Comparison of ENCODE assay signal across 11 cellular contexts in genomic region chr19:23799321-23799720, GRCh38. TPM values are rescaled to one million over a fixed set of nuclear protein-coding genes. Genes with fewer than 3 reads are reported as not detected.
A peak's percentile ranks its signal among the peaks of the same experiment; 100 is the strongest.
DNase-seq lines count a peak whose midpoint lies in the region; ATAC-seq and TF ChIP-seq lines count a peak whose summit lies in the region.
"Had no signal": no experiment of that assay in that cellular context is flagged by ENCODE, and none has a peak within 500 bp of the region (broad histone marks: within the 10 kb centered on the region; RNA-seq: fewer than 3 reads in every experiment).

No MANE protein-coding gene starts in this region.

- peak overlapping the region; percentile 71 for H3K4me2 ChIP-seq in Loucy (ENCODE audit: low read depth, low read length, poor library complexity, severe bottlenecking)
- H3K4me2 ChIP-seq: KMS-11 had no signal

- H3K27me3 ChIP-seq in Loucy (ENCODE audit: insufficient read depth, low read length, poor library complexity, severe bottlenecking) (no peaks in the 10 kb centered on the region), upper lobe of right lung (no peaks in the 10 kb centered on the region)

- peak; percentile 82 for ATAC-seq in activated CD8-positive, alpha-beta memory T cell treated with anti-CD3 and anti-CD28 coated beads, Interleukin-2, amount 10 ng/mL, durations not matched to agents 7 days and 5 days
- ATAC-seq in naive thymus-derived CD8-positive, alpha-beta T cell = peak; percentile 92 to 96
- no peak for ATAC-seq in upper lobe of right lung
- ATAC-seq: sciatic nerve had no signal

- peak; percentile 53 for DNase-seq in activated CD8-positive, alpha-beta memory T cell treated with anti-CD3 and anti-CD28 coated beads, Interleukin-2, amount 10 ng/mL, durations not matched to agents 7 days and 5 days
- DNase-seq in activated CD8-positive, alpha-beta memory T cell treated with anti-CD3 and anti-CD28 coated beads, Interleukin-2, amount 50 U/mL, for 48 hours = no peak
- DNase-seq in activated CD8-positive, alpha-beta memory T cell treated with anti-CD3 and anti-CD28 coated beads, Interleukin-2, amount 50 U/mL, for 4 hours = peak; percentile 20
- peak; percentile 15 to 82 (median 51) for DNase-seq in naive thymus-derived CD8-positive, alpha-beta T cell
- DNase-seq in T1000 (lab: John Stamatoyannopoulos, UW) (no peak), NCI-H1105 (lab: John Stamatoyannopoulos, UW) (no peak), upper lobe of right lung (no peak)

- peaks cover 13% of the 10 kb centered on the region for H3K4me1 Mint-ChIP-seq in activated CD8-positive, alpha-beta memory T cell treated with anti-CD3 and anti-CD28 coated beads, Interleukin-2, amount 10 ng/mL, durations not matched to agents 7 days and 5 days
- peaks cover 17 to 50% (median 40%) of the 10 kb centered on the region in 4 donors for H3K4me1 Mint-ChIP-seq in naive thymus-derived CD8-positive, alpha-beta T cell

- peak overlapping the region; percentile 30 for H3K4me3 Mint-ChIP-seq in activated CD8-positive, alpha-beta memory T cell treated with anti-CD3 and anti-CD28 coated beads, Interleukin-2, amount 10 ng/mL, durations not matched to agents 7 days and 5 days
- peak overlapping the region; percentile 79 to 91 (median 88) for H3K4me3 Mint-ChIP-seq in naive thymus-derived CD8-positive, alpha-beta T cell

- POLR2A ChIA-PET in naive thymus-derived CD8-positive, alpha-beta T cell (lab: Charles Lee) = interaction anchor here (0.7 to 1.5 kb wide), 5 partner anchors 18 to 1969 kb away, joined by 4 to 7 read pairs (median 5); partner anchors contain the start of genes ZNF675 and ZNF681

- H3K36me3 ChIP-seq in Loucy (ENCODE audit: insufficient read depth, low read length) (no peaks in the 10 kb centered on the region), upper lobe of right lung (no peaks in the 10 kb centered on the region)

- H3K27ac Mint-ChIP-seq in activated CD8-positive, alpha-beta memory T cell treated with anti-CD3 and anti-CD28 coated beads, Interleukin-2, amount 10 ng/mL, durations not matched to agents 7 days and 5 days = peak overlapping the region; percentile 60
- H3K27ac Mint-ChIP-seq in naive thymus-derived CD8-positive, alpha-beta T cell = peak overlapping the region; percentile 91 to 97 (median 94)

- H3K9me3 ChIP-seq in Loucy (ENCODE audit: insufficient read depth, low read depth, low read length) = 0 out of 2 replicates have a peak, but pooled peaks cover 3% of the 10 kb centered on the region
- peaks cover 7% of the 10 kb centered on the region for H3K9me3 ChIP-seq in upper lobe of right lung

- no peak overlapping the region for H2AFZ ChIP-seq in Loucy (ENCODE audit: low read length)

- H3K4me3 ChIP-seq in Loucy (ENCODE audit: low read length, poor library complexity, severe bottlenecking) = peak overlapping the region; percentile 69
- H3K4me3 ChIP-seq in upper lobe of right lung = no peak overlapping the region

- H3K36me3 Mint-ChIP-seq in activated CD8-positive, alpha-beta memory T cell treated with anti-CD3 and anti-CD28 coated beads, Interleukin-2, amount 10 ng/mL, durations not matched to agents 7 days and 5 days = peaks cover 28% of the 10 kb centered on the region
- peaks cover 0 to 18% (median 16%) of the 10 kb centered on the region in 3 donors for H3K36me3 Mint-ChIP-seq in naive thymus-derived CD8-positive, alpha-beta T cell

- H3K27ac ChIP-seq in upper lobe of right lung = no peak overlapping the region
- H3K27ac ChIP-seq: KMS-11, VCaP had no signal

- peaks cover 3% of the 10 kb centered on the region; the same call in 1 of the 2 replicates for H3F3A ChIP-seq in Loucy (ENCODE audit: low read depth)

- no peaks in the 10 kb centered on the region for H4K20me1 ChIP-seq in Loucy (ENCODE audit: insufficient read depth, low read length, poor library complexity, severe bottlenecking)

- H3K9me2 ChIP-seq in Loucy (replicated peaks; ENCODE audit: low read depth, low read length) = no peaks in the 10 kb centered on the region

- H3K4me1 ChIP-seq in Loucy (ENCODE audit: insufficient read depth, low read length, poor library complexity, severe bottlenecking) = peaks cover 42% of the 10 kb centered on the region
- no peaks in the 10 kb centered on the region for H3K4me1 ChIP-seq in upper lobe of right lung

- no peaks in the 10 kb centered on the region for H3K27me3 Mint-ChIP-seq in activated CD8-positive, alpha-beta memory T cell treated with anti-CD3 and anti-CD28 coated beads, Interleukin-2, amount 10 ng/mL, durations not matched to agents 7 days and 5 days
- H3K27me3 Mint-ChIP-seq in naive thymus-derived CD8-positive, alpha-beta T cell = no peaks in the 10 kb centered on the region

- CTCF ChIA-PET in activated CD8-positive, alpha-beta memory T cell treated with anti-CD3 and anti-CD28 coated beads, Interleukin-2, amount 10 ng/mL, durations not matched to agents 7 days and 5 days (lab: Charles Lee) = no interaction called here

- peaks cover 13% of the 10 kb centered on the region for H3K9me3 Mint-ChIP-seq in activated CD8-positive, alpha-beta memory T cell treated with anti-CD3 and anti-CD28 coated beads, Interleukin-2, amount 10 ng/mL, durations not matched to agents 7 days and 5 days (ENCODE audit: low read depth)
- peaks cover 0 to 34% (median 12%) of the 10 kb centered on the region in 9 donors for H3K9me3 Mint-ChIP-seq in naive thymus-derived CD8-positive, alpha-beta T cell

- peak overlapping the region; percentile 66 for H3K9ac ChIP-seq in Loucy (ENCODE audit: low read depth, low read length, poor library complexity, severe bottlenecking)
- H3K9ac ChIP-seq: KMS-11 had no signal

- intact Hi-C loops in upper lobe of right lung (cut with DNase I) = no loop called here

- TF ChIP-seq CTCF in Loucy (conservative IDR thresholded peaks at IDR 0.05; ENCODE audit: low read length) = no peak
- TF ChIP-seq CTCF in upper lobe of right lung (IDR thresholded peaks at IDR 0.05) = no peak

- peaks cover 30% of the 10 kb centered on the region for H3K79me2 ChIP-seq in Loucy (ENCODE audit: insufficient read depth, low read length)

RNA-seq across cellular contexts. Expression of gene ZNF681, which starts 40.6 kb away (rescaled TPM):
- total RNA-seq in activated CD8-positive, alpha-beta memory T cell treated with anti-CD3 and anti-CD28 coated beads, Interleukin-2, amount 10 ng/mL, durations not matched to agents 7 days and 5 days = 1 to 10 TPM; 3.8 to 4.9 TPM
- 10 to 100 TPM in 1 of 2 experiments, 1 to 10 TPM in 1; 9.7 to 10.8 TPM for total RNA-seq in naive thymus-derived CD8-positive, alpha-beta T cell
- 1 to 10 TPM; 3.5 to 4.7 (median 4.7) TPM for polyA plus RNA-seq in naive thymus-derived CD8-positive, alpha-beta T cell
- total RNA-seq in upper lobe of right lung = 1.9 TPM

Comparison
In these comparisons a context has a peak if more than half of its experiments do, and no peak if none do; other contexts are left out.
1. DNase-seq: peak in activated CD8-positive, alpha-beta memory T cell treated with anti-CD3 and anti-CD28 coated beads, Interleukin-2, amount 10 ng/mL, durations not matched to agents 7 days and 5 days (single experiment), activated CD8-positive, alpha-beta memory T cell treated with anti-CD3 and anti-CD28 coated beads, Interleukin-2, amount 50 U/mL, for 4 hours (single experiment) and naive thymus-derived CD8-positive, alpha-beta T cell (10 of 10); none in activated CD8-positive, alpha-beta memory T cell treated with anti-CD3 and anti-CD28 coated beads, Interleukin-2, amount 50 U/mL, for 48 hours (single experiment), T1000 (single experiment), NCI-H1105 (single experiment) and upper lobe of right lung (single experiment).